ENCODE assay signal across 1 cellular context in the genomic region with DNA sequence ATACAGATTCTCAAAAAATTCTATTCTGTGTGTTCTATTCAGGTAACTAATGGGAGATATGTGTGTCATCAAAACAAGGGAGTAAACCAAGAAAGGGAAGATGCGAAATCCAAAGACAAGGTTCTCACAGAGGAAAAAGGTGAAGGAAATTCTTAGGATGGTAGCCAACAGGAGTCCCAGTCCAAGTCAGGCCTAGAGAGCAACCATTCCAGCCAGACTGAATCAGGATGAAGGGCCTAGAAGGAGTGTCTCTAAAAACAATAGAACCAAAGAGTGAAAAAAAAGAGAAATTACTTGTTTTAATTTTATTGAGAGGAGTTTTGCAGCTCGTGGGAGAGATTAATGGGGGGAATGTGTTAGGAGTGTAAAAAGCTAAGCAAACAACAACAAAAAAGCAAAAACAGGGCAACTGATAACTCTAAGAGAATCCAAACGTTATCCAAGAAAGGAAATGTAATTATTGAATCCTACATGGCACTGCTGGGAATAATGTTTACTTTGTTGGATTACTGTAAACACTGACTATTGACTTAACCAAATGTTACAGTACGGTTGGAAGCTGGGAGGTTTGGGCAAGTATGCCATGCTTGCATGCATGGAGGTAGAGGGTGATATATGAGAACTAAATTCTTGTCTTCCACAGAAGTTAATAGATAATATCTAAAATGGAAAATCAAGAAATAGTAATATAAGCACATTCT.
TF ChIP-seq lines count a peak whose summit lies in the region.

No MANE protein-coding gene starts in this region.

TF ChIP-seq in HepG2, 621 proteins besides CTCF, POLR2A, EP300 and RAD21 (continued from another document):
- TF ChIP-seq, protein P1, sequence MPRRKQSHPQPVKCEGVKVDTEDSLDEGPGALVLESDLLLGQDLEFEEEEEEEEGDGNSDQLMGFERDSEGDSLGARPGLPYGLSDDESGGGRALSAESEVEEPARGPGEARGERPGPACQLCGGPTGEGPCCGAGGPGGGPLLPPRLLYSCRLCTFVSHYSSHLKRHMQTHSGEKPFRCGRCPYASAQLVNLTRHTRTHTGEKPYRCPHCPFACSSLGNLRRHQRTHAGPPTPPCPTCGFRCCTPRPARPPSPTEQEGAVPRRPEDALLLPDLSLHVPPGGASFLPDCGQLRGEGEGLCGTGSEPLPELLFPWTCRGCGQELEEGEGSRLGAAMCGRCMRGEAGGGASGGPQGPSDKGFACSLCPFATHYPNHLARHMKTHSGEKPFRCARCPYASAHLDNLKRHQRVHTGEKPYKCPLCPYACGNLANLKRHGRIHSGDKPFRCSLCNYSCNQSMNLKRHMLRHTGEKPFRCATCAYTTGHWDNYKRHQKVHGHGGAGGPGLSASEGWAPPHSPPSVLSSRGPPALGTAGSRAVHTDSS (CRISPR knock-in tag; conservative IDR thresholded peaks at IDR 0.05) = no peak
- TF ChIP-seq, protein P2, sequence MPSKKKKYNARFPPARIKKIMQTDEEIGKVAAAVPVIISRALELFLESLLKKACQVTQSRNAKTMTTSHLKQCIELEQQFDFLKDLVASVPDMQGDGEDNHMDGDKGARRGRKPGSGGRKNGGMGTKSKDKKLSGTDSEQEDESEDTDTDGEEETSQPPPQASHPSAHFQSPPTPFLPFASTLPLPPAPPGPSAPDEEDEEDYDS (CRISPR knock-in tag; IDR thresholded peaks at IDR 0.05) = 0 out of 2 replicates have a peak, but pooled peaks have one; percentile 5
- TF ChIP-seq FOXP1 (IDR thresholded peaks at IDR 0.05) (peak; percentile 80), FOXP1 (CRISPR knock-in tag; IDR thresholded peaks at IDR 0.05) (peak; percentile 88), SP5 (CRISPR knock-in tag; IDR thresholded peaks at IDR 0.05; ENCODE audit: borderline replicate concordance, low read depth) (no peak), TRIM24 (CRISPR knock-in tag; IDR thresholded peaks at IDR 0.05) (no peak), SOX13 (IDR thresholded peaks at IDR 0.05) (no peak), SOX13 (CRISPR knock-in tag; conservative IDR thresholded peaks at IDR 0.05 in 1 of 2, IDR thresholded peaks at IDR 0.05 in 1 of 2) (peak in 1 of 2 experiments; percentile 43; a peak in 2 of 4 replicates), ZMYM4 (CRISPR knock-in tag; IDR thresholded peaks at IDR 0.05) (peak; percentile 60; the same call in 1 of the 2 replicates), REXO4 (CRISPR knock-in tag; IDR thresholded peaks at IDR 0.05; ENCODE audit: borderline replicate concordance) (no peak), FOXA1 (IDR thresholded peaks at IDR 0.05) (peak; percentile 97), FOXA1 (CRISPR knock-in tag; IDR thresholded peaks at IDR 0.05) (peak; percentile 95), DPF2 (CRISPR knock-in tag; IDR thresholded peaks at IDR 0.05; ENCODE audit: borderline replicate concordance, low read depth) (no peak), TEAD3 (CRISPR knock-in tag; optimal IDR thresholded peaks at IDR 0.05; ENCODE audit: borderline replicate concordance) (no peak), ZNF652 (CRISPR knock-in tag; IDR thresholded peaks at IDR 0.05; ENCODE audit: borderline replicate concordance, low read depth) (no peak), ETV5 (CRISPR knock-in tag; IDR thresholded peaks at IDR 0.05; ENCODE audit: borderline replicate concordance) (no peak)
